1 cellular context compared by ENCODE assay signal in genomic region chr1:1122078-1122811, GRCh38.
A peak's percentile ranks its signal among the peaks of the same experiment; 100 is the strongest.
TF ChIP-seq lines count a peak whose summit lies in the region.

No MANE protein-coding gene starts in this region.

TF ChIP-seq in IMR-90, 13 proteins besides CTCF, POLR2A, EP300 and RAD21 (continued from another document):
- TF ChIP-seq MAZ (IDR thresholded peaks at IDR 0.05; ENCODE audit: borderline replicate concordance, low read depth, low read length), result peak; percentile 78; the same call in 1 of the 2 replicates
- TF ChIP-seq MAFK (IDR thresholded peaks at IDR 0.05; ENCODE audit: low read depth, low read length), result no peak
- 0 out of 2 replicates have a peak, but pooled peaks have one; percentile 35 for TF ChIP-seq MXI1 (IDR thresholded peaks at IDR 0.05; ENCODE audit: borderline replicate concordance, low read depth, low read length)
- TF ChIP-seq CHD1 (IDR thresholded peaks at IDR 0.05; ENCODE audit: low read depth, low read length), result no peak
- no peak for TF ChIP-seq RFX5 (IDR thresholded peaks at IDR 0.05; ENCODE audit: low read depth, low read length)
- no peak for TF ChIP-seq FOS (IDR thresholded peaks at IDR 0.05; ENCODE audit: low read depth, low read length)
- peak; percentile 90 for TF ChIP-seq SMC3 (IDR thresholded peaks at IDR 0.05; ENCODE audit: low read depth, low read length)
- TF ChIP-seq ELK1 (IDR thresholded peaks at IDR 0.05; ENCODE audit: borderline replicate concordance, low read depth, low read length), result no peak
- no peak for TF ChIP-seq RCOR1 (IDR thresholded peaks at IDR 0.05; ENCODE audit: insufficient replicate concordance, low read length)
- no peak for TF ChIP-seq CEBPB (IDR thresholded peaks at IDR 0.05; ENCODE audit: low read depth, low read length)
- no peak for TF ChIP-seq USF2 (IDR thresholded peaks at IDR 0.05; ENCODE audit: low read depth, low read length)
